Comparison of ENCODE assay signal across 24 cellular contexts in the genomic region with DNA sequence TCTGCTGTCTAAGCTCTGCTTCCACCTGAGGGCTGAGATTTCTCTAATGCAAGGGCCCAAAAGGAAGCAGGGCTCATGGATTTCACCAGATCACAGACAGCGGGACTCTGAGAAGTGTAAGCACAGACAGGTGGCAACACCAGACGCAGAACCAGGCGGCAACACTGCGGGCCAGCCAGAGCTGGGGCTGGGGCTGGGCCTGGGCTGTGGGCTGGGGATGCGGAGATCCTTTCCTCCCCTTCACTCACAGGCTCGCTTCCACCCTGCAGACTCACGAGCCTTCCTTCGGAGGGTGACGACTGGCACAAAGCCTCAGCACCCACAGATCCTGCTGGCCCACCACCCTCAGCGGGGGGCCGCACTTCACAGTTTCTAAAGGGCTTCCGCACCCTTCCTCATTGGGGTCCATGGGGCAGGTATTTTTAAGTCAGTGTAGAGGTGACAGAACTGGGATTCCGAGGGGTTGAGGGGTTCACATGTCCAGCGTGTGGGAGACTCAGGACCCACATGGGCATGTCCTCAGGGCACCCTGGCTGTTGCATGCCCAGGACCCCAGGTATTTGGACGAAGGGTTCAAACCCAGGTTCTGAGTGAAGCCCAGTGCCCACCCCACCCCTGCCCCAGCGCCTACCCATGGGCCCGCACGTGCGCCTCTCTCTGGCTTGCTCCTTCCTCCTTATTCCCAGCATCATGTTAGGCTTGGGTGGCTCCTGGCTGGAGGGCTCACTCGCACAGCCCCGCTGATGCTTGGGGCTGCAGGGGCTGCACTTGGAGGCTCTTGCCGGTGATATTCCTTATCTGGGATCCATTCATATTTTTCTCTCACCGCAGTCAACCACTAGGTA.
"Had no signal": no experiment of that assay in that cellular context is flagged by ENCODE, and none has a peak within 500 bp of the region (broad histone marks: within the 10 kb centered on the region; RNA-seq: fewer than 3 reads in every experiment).

No MANE protein-coding gene starts in this region.

- H3K4me1 ChIP-seq: gastrocnemius medialis, left ventricle myocardium inferior, pancreas, testis, upper lobe of left lung had no signal

- H3K36me3 Mint-ChIP-seq: brain; stimulated activated effector memory CD8-positive, alpha-beta T cell treated with anti-CD3 and anti-CD28 coated beads, Interleukin-12 subunit alpha, Interleukin-12 subunit beta, amount 100 ng/mL, for 72 hours had no signal

- DNase-seq: activated B cell treated with CpG ODN at 0.5 μM for 24 hours; activated CD4-positive, alpha-beta memory T cell treated with anti-CD3 and anti-CD28 coated beads, Interleukin-2, amount 10 ng/mL, durations not matched to agents 7 days and 5 days; activated CD4-positive, alpha-beta T cell treated with anti-CD3 and anti-CD28 coated beads for 4 hours; activated naive CD4-positive, alpha-beta T cell treated with anti-CD3 and anti-CD28 coated beads for 36 hours; activated T-cell treated with anti-CD3 and anti-CD28 coated beads, Interleukin-2, amount 50 U/mL, for 1 hour; anterior cingulate cortex; central memory CD4-positive, alpha-beta T cell; dorsolateral prefrontal cortex; erythroblast; gastrocnemius medialis; head of caudate nucleus; kidney glomerular epithelial cell; left ventricle myocardium inferior; mammary epithelial cell; pancreas; stimulated activated CD4-positive, alpha-beta T cell treated with anti-CD3 and anti-CD28 coated beads, Interleukin-4, amount 100 ng/mL, for 1 hour; testis had no signal

- H3K9me3 Mint-ChIP-seq: activated B cell treated with CpG ODN at 0.5 μM for 24 hours; activated CD4-positive, alpha-beta memory T cell treated with anti-CD3 and anti-CD28 coated beads, Interleukin-2, amount 10 ng/mL, durations not matched to agents 7 days and 5 days; activated naive CD4-positive, alpha-beta T cell treated with anti-CD3 and anti-CD28 coated beads for 36 hours; activated T-helper 17 cell treated with anti-CD3 and anti-CD28 coated beads, Interleukin-2, amount 50 U/mL, for 72 hours; brain; stimulated activated effector memory CD8-positive, alpha-beta T cell treated with anti-CD3 and anti-CD28 coated beads, Interleukin-12 subunit alpha, Interleukin-12 subunit beta, amount 100 ng/mL, for 72 hours; T-helper 2 cell treated with Interferon-gamma antibody and Interleukin-4, amounts not matched to agents 5 μg/mL and 100 μg/mL, for 36 hours had no signal

- H3K4me1 Mint-ChIP-seq: activated B cell treated with CpG ODN at 0.5 μM for 24 hours; activated CD4-positive, alpha-beta memory T cell treated with anti-CD3 and anti-CD28 coated beads, Interleukin-2, amount 10 ng/mL, durations not matched to agents 7 days and 5 days; activated T-helper 17 cell treated with anti-CD3 and anti-CD28 coated beads, Interleukin-2, amount 50 U/mL, for 72 hours; stimulated activated effector memory CD8-positive, alpha-beta T cell treated with anti-CD3 and anti-CD28 coated beads, Interleukin-12 subunit alpha, Interleukin-12 subunit beta, amount 100 ng/mL, for 72 hours had no signal

- H3K27me3 ChIP-seq: gastrocnemius medialis, pancreas, testis, upper lobe of left lung had no signal

- H3K27ac Mint-ChIP-seq: activated B cell treated with CpG ODN at 0.5 μM for 24 hours; activated CD4-positive, alpha-beta memory T cell treated with anti-CD3 and anti-CD28 coated beads, Interleukin-2, amount 10 ng/mL, durations not matched to agents 7 days and 5 days; activated naive CD4-positive, alpha-beta T cell treated with anti-CD3 and anti-CD28 coated beads for 36 hours; activated T-helper 17 cell treated with anti-CD3 and anti-CD28 coated beads, Interleukin-2, amount 50 U/mL, for 72 hours; stimulated activated effector memory CD8-positive, alpha-beta T cell treated with anti-CD3 and anti-CD28 coated beads, Interleukin-12 subunit alpha, Interleukin-12 subunit beta, amount 100 ng/mL, for 72 hours; T-helper 2 cell treated with Interferon-gamma antibody and Interleukin-4, amounts not matched to agents 5 μg/mL and 100 μg/mL, for 36 hours had no signal

- H3K4me2 ChIP-seq: smooth muscle cell had no signal

- H3K9me3 ChIP-seq: gastrocnemius medialis, left ventricle myocardium inferior, pancreas, testis, upper lobe of left lung had no signal

- ATAC-seq: activated T-helper 17 cell treated with anti-CD3 and anti-CD28 coated beads, Interleukin-2, amount 50 U/mL, for 72 hours; gastrocnemius medialis; pancreas; sciatic nerve; stimulated activated effector memory CD8-positive, alpha-beta T cell treated with anti-CD3 and anti-CD28 coated beads, Interleukin-12 subunit alpha, Interleukin-12 subunit beta, amount 100 ng/mL, for 72 hours had no signal

- H3K36me3 ChIP-seq: gastrocnemius medialis, left ventricle myocardium inferior, pancreas, upper lobe of left lung had no signal

- H3K4me3 Mint-ChIP-seq: activated B cell treated with CpG ODN at 0.5 μM for 24 hours; activated CD4-positive, alpha-beta memory T cell treated with anti-CD3 and anti-CD28 coated beads, Interleukin-2, amount 10 ng/mL, durations not matched to agents 7 days and 5 days; activated naive CD4-positive, alpha-beta T cell treated with anti-CD3 and anti-CD28 coated beads for 36 hours; activated T-helper 17 cell treated with anti-CD3 and anti-CD28 coated beads, Interleukin-2, amount 50 U/mL, for 72 hours; brain; stimulated activated effector memory CD8-positive, alpha-beta T cell treated with anti-CD3 and anti-CD28 coated beads, Interleukin-12 subunit alpha, Interleukin-12 subunit beta, amount 100 ng/mL, for 72 hours; T-helper 2 cell treated with Interferon-gamma antibody and Interleukin-4, amounts not matched to agents 5 μg/mL and 100 μg/mL, for 36 hours had no signal

- H3K4me3 ChIP-seq: dorsolateral prefrontal cortex, gastrocnemius medialis, left ventricle myocardium inferior, pancreas, smooth muscle cell, testis, upper lobe of left lung had no signal

- H3K27ac ChIP-seq: dorsolateral prefrontal cortex, gastrocnemius medialis, left ventricle myocardium inferior, pancreas, testis, upper lobe of left lung had no signal
